Comparison of ENCODE assay signal across 1 cellular context in the genomic region with DNA sequence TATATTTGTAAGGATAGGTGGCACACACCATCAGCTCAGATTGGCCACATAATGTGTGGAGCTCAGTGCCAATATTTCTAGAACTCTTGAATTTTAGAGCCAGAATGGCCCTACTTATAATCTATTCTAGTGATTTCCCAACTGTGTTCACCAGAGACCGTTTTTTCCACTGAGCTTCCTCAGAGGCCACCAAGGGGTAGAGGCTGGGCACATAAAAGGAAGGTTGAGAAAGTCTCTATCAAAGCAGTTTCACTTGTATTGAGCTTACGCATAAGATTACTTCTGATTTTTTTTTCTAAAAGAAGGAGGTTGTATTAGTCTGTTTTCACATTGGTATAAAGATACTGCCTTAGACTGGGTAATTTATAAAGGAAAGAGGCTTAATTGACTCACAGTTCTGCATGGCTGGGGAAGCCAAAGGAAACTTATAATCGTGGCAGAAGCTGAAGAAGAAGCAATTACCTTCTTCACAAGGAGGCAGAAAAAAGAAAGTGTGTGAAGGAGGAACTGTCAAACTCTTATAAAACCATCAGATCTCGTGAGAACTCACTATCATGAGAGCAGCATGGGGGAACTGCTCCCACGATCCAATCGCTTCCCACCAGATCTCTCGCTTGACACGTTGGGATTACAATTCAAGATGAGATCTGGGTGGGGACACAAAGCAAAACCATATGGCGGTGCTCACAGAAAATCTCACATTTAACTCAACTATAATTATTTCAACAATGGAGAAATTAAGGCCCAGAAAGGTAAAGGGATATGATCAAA.
TF ChIP-seq lines count a peak whose summit lies in the region.

No MANE protein-coding gene starts in this region.

TF ChIP-seq in H1, 55 proteins besides CTCF, POLR2A, EP300 and RAD21 (continued from another document):
- TF ChIP-seq TBP (IDR thresholded peaks at IDR 0.05; ENCODE audit: low read depth, low read length): no peak
- no peak for TF ChIP-seq SRF (IDR thresholded peaks at IDR 0.05; ENCODE audit: low read depth, low read length)
- TF ChIP-seq BACH1 (IDR thresholded peaks at IDR 0.05; ENCODE audit: low read length): no peak
- no peak for TF ChIP-seq SIN3A (conservative IDR thresholded peaks at IDR 0.05 in 1 of 2, IDR thresholded peaks at IDR 0.05 in 1 of 2; ENCODE audit: low read depth in 1 of 2, low read length in 2 of 2)
- TF ChIP-seq SUZ12 (IDR thresholded peaks at IDR 0.05; ENCODE audit: low read length): no peak
- no peak for TF ChIP-seq YY1 (IDR thresholded peaks at IDR 0.05; ENCODE audit: low read depth, low read length)
- TF ChIP-seq POLR2AphosphoS5 (IDR thresholded peaks at IDR 0.05; ENCODE audit: low read depth, low read length): no peak
- TF ChIP-seq HDAC6 (IDR thresholded peaks at IDR 0.05; ENCODE audit: low read depth, low read length): no peak
- TF ChIP-seq JUN (IDR thresholded peaks at IDR 0.05; ENCODE audit: low read depth, low read length): no peak
- TF ChIP-seq KDM4A (IDR thresholded peaks at IDR 0.05; ENCODE audit: low read depth, low read length, severe bottlenecking): no peak
- TF ChIP-seq, protein P1, sequence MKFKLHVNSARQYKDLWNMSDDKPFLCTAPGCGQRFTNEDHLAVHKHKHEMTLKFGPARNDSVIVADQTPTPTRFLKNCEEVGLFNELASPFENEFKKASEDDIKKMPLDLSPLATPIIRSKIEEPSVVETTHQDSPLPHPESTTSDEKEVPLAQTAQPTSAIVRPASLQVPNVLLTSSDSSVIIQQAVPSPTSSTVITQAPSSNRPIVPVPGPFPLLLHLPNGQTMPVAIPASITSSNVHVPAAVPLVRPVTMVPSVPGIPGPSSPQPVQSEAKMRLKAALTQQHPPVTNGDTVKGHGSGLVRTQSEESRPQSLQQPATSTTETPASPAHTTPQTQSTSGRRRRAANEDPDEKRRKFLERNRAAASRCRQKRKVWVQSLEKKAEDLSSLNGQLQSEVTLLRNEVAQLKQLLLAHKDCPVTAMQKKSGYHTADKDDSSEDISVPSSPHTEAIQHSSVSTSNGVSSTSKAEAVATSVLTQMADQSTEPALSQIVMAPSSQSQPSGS (IDR thresholded peaks at IDR 0.05; ENCODE audit: low read length): no peak
- no peak for TF ChIP-seq MAFK (IDR thresholded peaks at IDR 0.05; ENCODE audit: low read depth, low read length)
- no peak for TF ChIP-seq FOSL1 (IDR thresholded peaks at IDR 0.05; ENCODE audit: insufficient read depth, low read depth, low read length)
- TF ChIP-seq, protein P2, sequence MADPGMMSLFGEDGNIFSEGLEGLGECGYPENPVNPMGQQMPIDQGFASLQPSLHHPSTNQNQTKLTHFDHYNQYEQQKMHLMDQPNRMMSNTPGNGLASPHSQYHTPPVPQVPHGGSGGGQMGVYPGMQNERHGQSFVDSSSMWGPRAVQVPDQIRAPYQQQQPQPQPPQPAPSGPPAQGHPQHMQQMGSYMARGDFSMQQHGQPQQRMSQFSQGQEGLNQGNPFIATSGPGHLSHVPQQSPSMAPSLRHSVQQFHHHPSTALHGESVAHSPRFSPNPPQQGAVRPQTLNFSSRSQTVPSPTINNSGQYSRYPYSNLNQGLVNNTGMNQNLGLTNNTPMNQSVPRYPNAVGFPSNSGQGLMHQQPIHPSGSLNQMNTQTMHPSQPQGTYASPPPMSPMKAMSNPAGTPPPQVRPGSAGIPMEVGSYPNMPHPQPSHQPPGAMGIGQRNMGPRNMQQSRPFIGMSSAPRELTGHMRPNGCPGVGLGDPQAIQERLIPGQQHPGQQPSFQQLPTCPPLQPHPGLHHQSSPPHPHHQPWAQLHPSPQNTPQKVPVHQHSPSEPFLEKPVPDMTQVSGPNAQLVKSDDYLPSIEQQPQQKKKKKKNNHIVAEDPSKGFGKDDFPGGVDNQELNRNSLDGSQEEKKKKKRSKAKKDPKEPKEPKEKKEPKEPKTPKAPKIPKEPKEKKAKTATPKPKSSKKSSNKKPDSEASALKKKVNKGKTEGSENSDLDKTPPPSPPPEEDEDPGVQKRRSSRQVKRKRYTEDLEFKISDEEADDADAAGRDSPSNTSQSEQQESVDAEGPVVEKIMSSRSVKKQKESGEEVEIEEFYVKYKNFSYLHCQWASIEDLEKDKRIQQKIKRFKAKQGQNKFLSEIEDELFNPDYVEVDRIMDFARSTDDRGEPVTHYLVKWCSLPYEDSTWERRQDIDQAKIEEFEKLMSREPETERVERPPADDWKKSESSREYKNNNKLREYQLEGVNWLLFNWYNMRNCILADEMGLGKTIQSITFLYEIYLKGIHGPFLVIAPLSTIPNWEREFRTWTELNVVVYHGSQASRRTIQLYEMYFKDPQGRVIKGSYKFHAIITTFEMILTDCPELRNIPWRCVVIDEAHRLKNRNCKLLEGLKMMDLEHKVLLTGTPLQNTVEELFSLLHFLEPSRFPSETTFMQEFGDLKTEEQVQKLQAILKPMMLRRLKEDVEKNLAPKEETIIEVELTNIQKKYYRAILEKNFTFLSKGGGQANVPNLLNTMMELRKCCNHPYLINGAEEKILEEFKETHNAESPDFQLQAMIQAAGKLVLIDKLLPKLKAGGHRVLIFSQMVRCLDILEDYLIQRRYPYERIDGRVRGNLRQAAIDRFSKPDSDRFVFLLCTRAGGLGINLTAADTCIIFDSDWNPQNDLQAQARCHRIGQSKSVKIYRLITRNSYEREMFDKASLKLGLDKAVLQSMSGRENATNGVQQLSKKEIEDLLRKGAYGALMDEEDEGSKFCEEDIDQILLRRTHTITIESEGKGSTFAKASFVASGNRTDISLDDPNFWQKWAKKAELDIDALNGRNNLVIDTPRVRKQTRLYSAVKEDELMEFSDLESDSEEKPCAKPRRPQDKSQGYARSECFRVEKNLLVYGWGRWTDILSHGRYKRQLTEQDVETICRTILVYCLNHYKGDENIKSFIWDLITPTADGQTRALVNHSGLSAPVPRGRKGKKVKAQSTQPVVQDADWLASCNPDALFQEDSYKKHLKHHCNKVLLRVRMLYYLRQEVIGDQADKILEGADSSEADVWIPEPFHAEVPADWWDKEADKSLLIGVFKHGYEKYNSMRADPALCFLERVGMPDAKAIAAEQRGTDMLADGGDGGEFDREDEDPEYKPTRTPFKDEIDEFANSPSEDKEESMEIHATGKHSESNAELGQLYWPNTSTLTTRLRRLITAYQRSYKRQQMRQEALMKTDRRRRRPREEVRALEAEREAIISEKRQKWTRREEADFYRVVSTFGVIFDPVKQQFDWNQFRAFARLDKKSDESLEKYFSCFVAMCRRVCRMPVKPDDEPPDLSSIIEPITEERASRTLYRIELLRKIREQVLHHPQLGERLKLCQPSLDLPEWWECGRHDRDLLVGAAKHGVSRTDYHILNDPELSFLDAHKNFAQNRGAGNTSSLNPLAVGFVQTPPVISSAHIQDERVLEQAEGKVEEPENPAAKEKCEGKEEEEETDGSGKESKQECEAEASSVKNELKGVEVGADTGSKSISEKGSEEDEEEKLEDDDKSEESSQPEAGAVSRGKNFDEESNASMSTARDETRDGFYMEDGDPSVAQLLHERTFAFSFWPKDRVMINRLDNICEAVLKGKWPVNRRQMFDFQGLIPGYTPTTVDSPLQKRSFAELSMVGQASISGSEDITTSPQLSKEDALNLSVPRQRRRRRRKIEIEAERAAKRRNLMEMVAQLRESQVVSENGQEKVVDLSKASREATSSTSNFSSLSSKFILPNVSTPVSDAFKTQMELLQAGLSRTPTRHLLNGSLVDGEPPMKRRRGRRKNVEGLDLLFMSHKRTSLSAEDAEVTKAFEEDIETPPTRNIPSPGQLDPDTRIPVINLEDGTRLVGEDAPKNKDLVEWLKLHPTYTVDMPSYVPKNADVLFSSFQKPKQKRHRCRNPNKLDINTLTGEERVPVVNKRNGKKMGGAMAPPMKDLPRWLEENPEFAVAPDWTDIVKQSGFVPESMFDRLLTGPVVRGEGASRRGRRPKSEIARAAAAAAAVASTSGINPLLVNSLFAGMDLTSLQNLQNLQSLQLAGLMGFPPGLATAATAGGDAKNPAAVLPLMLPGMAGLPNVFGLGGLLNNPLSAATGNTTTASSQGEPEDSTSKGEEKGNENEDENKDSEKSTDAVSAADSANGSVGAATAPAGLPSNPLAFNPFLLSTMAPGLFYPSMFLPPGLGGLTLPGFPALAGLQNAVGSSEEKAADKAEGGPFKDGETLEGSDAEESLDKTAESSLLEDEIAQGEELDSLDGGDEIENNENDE (IDR thresholded peaks at IDR 0.05; ENCODE audit: insufficient replicate concordance, low read length): no peak
